Comparison of ENCODE assay signal across 23 cellular contexts in the genomic region with DNA sequence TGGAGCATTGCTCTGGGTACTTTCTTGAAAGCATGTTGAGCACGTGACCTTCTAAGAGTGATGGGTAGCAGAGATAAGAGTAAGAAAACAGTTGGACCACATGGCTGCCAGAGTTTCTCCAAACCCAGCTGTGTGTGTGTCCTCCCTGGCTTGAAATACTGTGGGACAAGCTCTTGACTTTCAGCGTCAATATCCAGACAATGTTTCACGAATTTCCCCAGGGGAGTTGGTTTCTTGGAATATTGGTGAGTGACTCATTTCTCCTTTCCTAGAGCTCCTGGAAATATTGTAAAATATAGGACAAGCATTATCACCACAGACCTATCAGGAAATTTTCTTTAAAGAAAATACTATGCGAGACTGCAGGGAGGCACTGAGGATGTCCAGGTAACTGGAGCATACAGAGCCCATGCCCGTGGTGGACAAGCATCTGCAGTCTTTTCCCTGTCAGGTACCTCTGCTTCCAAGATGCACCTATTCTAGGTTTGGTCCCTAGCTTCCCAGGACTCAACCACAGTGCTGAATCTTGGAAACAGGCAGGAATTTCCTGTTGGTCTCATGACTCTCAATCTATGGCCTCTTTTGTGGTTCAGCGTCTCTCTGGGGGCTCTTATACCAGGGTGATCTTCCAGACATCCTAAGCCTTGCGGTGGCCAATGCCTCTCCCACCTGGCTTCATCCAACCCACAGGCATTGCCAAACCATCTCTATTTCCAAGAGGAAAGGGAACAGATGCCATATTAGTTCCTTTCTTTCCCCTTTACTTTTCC.
DNase-seq lines count a peak whose midpoint lies in the region; ATAC-seq and TF ChIP-seq lines count a peak whose summit lies in the region.
"Had no signal": no experiment of that assay in that cellular context is flagged by ENCODE, and none has a peak within 500 bp of the region (broad histone marks: within the 10 kb centered on the region; RNA-seq: fewer than 3 reads in every experiment).

No MANE protein-coding gene starts in this region.

- H4K91ac ChIP-seq in trophoblast cell (ENCODE audit: low read depth, low read length): no peak overlapping the region

- H3K4me2 ChIP-seq in fibroblast of lung (ENCODE audit: extremely low read depth, insufficient read depth, low read length): no peak overlapping the region
- H3K4me2 ChIP-seq in trophoblast cell (ENCODE audit: low read length): no peak overlapping the region

- peaks cover 4% of the 10 kb centered on the region for H3K9me3 ChIP-seq in RWPE2 (ENCODE audit: severe bottlenecking)
- H3K9me3 ChIP-seq in fibroblast of lung (ENCODE audit: control insufficient read depth, insufficient read depth, low read depth, low read length): no peaks in the 10 kb centered on the region
- no peaks in the 10 kb centered on the region for H3K9me3 ChIP-seq in trophoblast cell (ENCODE audit: insufficient read depth, low read depth, low read length)
- no peaks in the 10 kb centered on the region for H3K9me3 ChIP-seq in T-helper 17 cell (ENCODE audit: control insufficient read depth, low read length, poor library complexity, severe bottlenecking)
- H3K9me3 ChIP-seq: gastrocnemius medialis, prostate gland, transverse colon had no signal

- H3K27ac ChIP-seq in RWPE2 (ENCODE audit: poor library complexity, severe bottlenecking) (peak overlapping the region; percentile 88), fibroblast of lung (ENCODE audit: insufficient read depth, low read length) (peak overlapping the region; percentile 64), trophoblast cell (ENCODE audit: low read depth, low read length) (peak overlapping the region; percentile 59)
- H3K27ac ChIP-seq: cardiac muscle cell, gastrocnemius medialis, prostate gland, transverse colon, VCaP had no signal

- no peak overlapping the region for H2AK5ac ChIP-seq in trophoblast cell (ENCODE audit: low read length)

- H2AFZ ChIP-seq in fibroblast of lung (ENCODE audit: low read length): no peak overlapping the region
- no peak overlapping the region for H2AFZ ChIP-seq in trophoblast cell (ENCODE audit: insufficient read depth, low read length, poor library complexity)

- H3K36me3 ChIP-seq in RWPE2 (ENCODE audit: low read depth) (no peaks in the 10 kb centered on the region), fibroblast of lung (ENCODE audit: control insufficient read depth, insufficient read depth, low read length) (no peaks in the 10 kb centered on the region), trophoblast cell (ENCODE audit: control insufficient read depth in 1 of 2, insufficient read depth in 2 of 2, low read length in 2 of 2) (no peaks in the 10 kb centered on the region)
- H3K36me3 ChIP-seq: cardiac muscle cell, gastrocnemius medialis, prostate gland, transverse colon had no signal

- no peaks in the 10 kb centered on the region for H3K36me3 Mint-ChIP-seq in T-helper 17 cell (ENCODE audit: low read depth)
- H3K36me3 Mint-ChIP-seq: CD8-positive, alpha-beta memory T cell had no signal

- DNase-seq in EL: peak; percentile 69
- no peak for DNase-seq in RWPE2 (ENCODE audit: low spot score)
- peak in 1 of 2 donors; percentile 72 for DNase-seq in fibroblast of lung (ENCODE audit: low read depth in 2 of 2)
- DNase-seq in trophoblast cell: no peak
- no peak for DNase-seq in SIG-M5 treated with dmso at 0.1 percent for 504 hours (lab: John Stamatoyannopoulos, UW; ENCODE audit: unreplicated experiment)
- no peak for DNase-seq in T-helper 17 cell
- DNase-seq in kidney glomerular epithelial cell (lab: John Stamatoyannopoulos, UW): no peak
- no peak for DNase-seq in activated CD4-positive, CD25-positive, alpha-beta regulatory T cell treated with anti-CD3 and anti-CD28 coated beads, Interleukin-2, amount 50 U/mL, for 72 hours
- DNase-seq: activated CD4-positive, alpha-beta T cell treated with anti-CD3 and anti-CD28 coated beads, Interleukin-2, amount 50 U/mL, for 4 hours; activated CD8-positive, alpha-beta memory T cell treated with anti-CD3 and anti-CD28 coated beads, Interleukin-2, amount 50 U/mL, for 48 hours; activated gamma-delta T cell; CD8-positive, alpha-beta memory T cell; DMS79; gastrocnemius medialis; left colon; NCI-H187; stimulated activated naive CD4-positive, alpha-beta T cell treated with Interleukin-2 at 50 U/mL for 16 hours; transverse colon had no signal

- no peaks in the 10 kb centered on the region for H4K20me1 ChIP-seq in fibroblast of lung (ENCODE audit: control insufficient read depth, extremely low read depth, insufficient read depth, low read length)

- no peaks in the 10 kb centered on the region for H3K27me3 Mint-ChIP-seq in T-helper 17 cell

- H2BK12ac ChIP-seq in trophoblast cell (ENCODE audit: low read length): no peak overlapping the region

- H3K9ac ChIP-seq in fibroblast of lung (ENCODE audit: insufficient read depth, low read length) (no peak overlapping the region), trophoblast cell (ENCODE audit: low read length) (no peak overlapping the region)

- H3K27ac Mint-ChIP-seq in T-helper 17 cell: no peak overlapping the region
- H3K27ac Mint-ChIP-seq: CD8-positive, alpha-beta memory T cell; dendritic cell treated with granulocyte-macrophage colony-stimulating factor and Interleukin-4, amounts not matched to agents 40 ng/mL and 50 ng/mL, for 4 days; T-helper 1 cell treated with Interleukin-12 subunit alpha and Interleukin-12 subunit beta and Interleukin-4 antibody, amounts not matched to agents 30 μg/mL and 1 μg/mL, for 36 hours had no signal

- no peak overlapping the region for H2BK5ac ChIP-seq in trophoblast cell (ENCODE audit: low read depth, low read length, poor library complexity)

- no peaks in the 10 kb centered on the region for H3K4me1 Mint-ChIP-seq in T-helper 17 cell
- H3K4me1 Mint-ChIP-seq: CD8-positive, alpha-beta memory T cell had no signal

- WGBS in trophoblast cell (ENCODE audit: extremely low coverage, insufficient coverage, insufficient read length): no CpG with 5 or more reads among the region's 7 CpGs

- no peak overlapping the region for H3K14ac ChIP-seq in trophoblast cell (ENCODE audit: low read length)

- no peak overlapping the region for H4K8ac ChIP-seq in trophoblast cell (ENCODE audit: low read depth, low read length)

- peak overlapping the region; percentile 0 for H2BK120ac ChIP-seq in trophoblast cell (ENCODE audit: insufficient read depth, low read length, poor library complexity)

- no peak overlapping the region for H3K23ac ChIP-seq in trophoblast cell (ENCODE audit: low read length)

- no peak overlapping the region for H3K4ac ChIP-seq in trophoblast cell (ENCODE audit: low read depth, low read length)

- no peaks in the 10 kb centered on the region for H3K27me3 ChIP-seq in RWPE2 (ENCODE audit: insufficient read depth, poor library complexity, severe bottlenecking)
- no peaks in the 10 kb centered on the region for H3K27me3 ChIP-seq in fibroblast of lung (ENCODE audit: control insufficient read depth, insufficient read depth, low read length)
- H3K27me3 ChIP-seq in trophoblast cell (ENCODE audit: insufficient read depth, low read length): no peaks in the 10 kb centered on the region
- H3K27me3 ChIP-seq: cardiac muscle cell, gastrocnemius medialis had no signal

- no peak overlapping the region for H4K12ac ChIP-seq in trophoblast cell (ENCODE audit: low read depth, low read length)

- H3K79me2 ChIP-seq in fibroblast of lung (ENCODE audit: control insufficient read depth, insufficient read depth, low read length) (no peaks in the 10 kb centered on the region), trophoblast cell (ENCODE audit: control insufficient read depth, insufficient read depth, low read length, poor library complexity) (no peaks in the 10 kb centered on the region)

- no peak overlapping the region for H3K18ac ChIP-seq in trophoblast cell (ENCODE audit: low read length)

- H3K4me3 ChIP-seq in RWPE2 (ENCODE audit: severe bottlenecking): no peak overlapping the region
- no peak overlapping the region for H3K4me3 ChIP-seq in fibroblast of lung (replicated peaks in 1 of 4; ENCODE audit: control extremely low read depth in 1 of 4, insufficient read depth in 1 of 4, low read depth in 3 of 4, low read length in 4 of 4)
- H3K4me3 ChIP-seq in trophoblast cell (ENCODE audit: low read depth, low read length): no peak overlapping the region
- H3K4me3 ChIP-seq: cardiac muscle cell, gastrocnemius medialis, prostate gland, transverse colon had no signal

- no peak overlapping the region for H3K4me3 Mint-ChIP-seq in T-helper 17 cell
- H3K4me3 Mint-ChIP-seq: CD8-positive, alpha-beta memory T cell; dendritic cell treated with granulocyte-macrophage colony-stimulating factor and Interleukin-4, amounts not matched to agents 40 ng/mL and 50 ng/mL, for 4 days; T-helper 1 cell treated with Interleukin-12 subunit alpha and Interleukin-12 subunit beta and Interleukin-4 antibody, amounts not matched to agents 30 μg/mL and 1 μg/mL, for 36 hours had no signal

- peaks cover 12% of the 10 kb centered on the region for H3K79me1 ChIP-seq in trophoblast cell (ENCODE audit: low read length)

- TF ChIP-seq CTCF in RWPE2 (IDR thresholded peaks at IDR 0.05; ENCODE audit: poor library complexity, severe bottlenecking) (no peak), fibroblast of lung (conservative IDR thresholded peaks at IDR 0.05 in 1 of 2, IDR thresholded peaks at IDR 0.05 in 1 of 2; ENCODE audit: low read depth in 1 of 2, low read length in 2 of 2) (no peak)

- H3K4me1 ChIP-seq in RWPE2 (ENCODE audit: insufficient read depth, poor library complexity, severe bottlenecking) (peaks cover 14% of the 10 kb centered on the region), fibroblast of lung (ENCODE audit: control insufficient read depth, extremely low read depth, insufficient read depth, low read length) (peaks cover 26% of the 10 kb centered on the region), trophoblast cell (ENCODE audit: control insufficient read depth in 1 of 2, insufficient read depth in 2 of 2, low read length in 2 of 2) (peaks cover 10 to 11% of the 10 kb centered on the region in 2 experiments)
- H3K4me1 ChIP-seq: gastrocnemius medialis, prostate gland, transverse colon had no signal

- no peak for ATAC-seq in RWPE2 (ENCODE audit: low read depth)
- no peak for ATAC-seq in T-helper 17 cell
- ATAC-seq: gastrocnemius medialis, left colon had no signal
